8 cellular contexts compared by ENCODE assay signal in the genomic region with DNA sequence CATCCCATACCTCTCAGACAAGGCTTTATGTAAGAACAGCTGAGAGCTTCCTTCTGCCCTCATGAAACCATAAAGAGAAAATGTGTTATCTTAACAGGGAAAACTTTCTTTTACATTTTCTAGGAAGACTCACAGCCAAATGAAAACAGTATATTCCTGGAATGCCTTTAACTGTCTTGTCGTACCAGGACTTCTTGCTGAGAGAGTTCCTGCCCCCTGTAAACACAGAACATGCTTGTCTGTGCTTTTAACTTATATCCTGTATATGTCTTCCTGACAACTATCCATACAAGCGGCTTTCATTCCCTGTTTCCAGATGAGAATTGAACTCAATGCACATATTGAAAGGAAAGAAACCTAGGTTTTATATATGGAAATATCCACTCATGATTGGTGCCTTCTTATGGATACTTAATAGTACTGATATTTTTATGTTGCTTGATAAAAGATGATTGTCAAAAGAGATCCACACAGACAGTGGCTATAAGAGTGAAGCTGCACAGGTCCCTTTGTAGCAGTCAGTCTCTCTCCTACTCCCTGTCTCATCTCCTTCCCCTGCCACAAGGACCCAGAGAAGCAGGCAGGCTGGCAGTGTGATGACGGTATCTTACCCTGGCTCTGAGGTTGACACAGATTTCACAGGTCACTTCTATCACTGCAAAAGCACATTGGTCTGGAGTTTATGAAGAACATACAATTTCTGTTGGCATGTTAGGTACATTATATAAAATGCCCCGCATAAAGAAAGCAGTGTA.
DNase-seq lines count a peak whose midpoint lies in the region; ATAC-seq and TF ChIP-seq lines count a peak whose summit lies in the region.

No MANE protein-coding gene starts in this region.

- intact Hi-C loops in left colon (cut with DNase I, micrococcal nuclease) (no loop called here), psoas muscle (cut with DNase I) (no loop called here)

- H3K36me3 ChIP-seq in MM.1S (replicated peaks; ENCODE audit: insufficient read depth, low read length), result no peaks in the 10 kb centered on the region
- no peaks in the 10 kb centered on the region for H3K36me3 ChIP-seq in psoas muscle (ENCODE audit: insufficient read depth in 1 of 2, low read depth in 1 of 2)

- peak overlapping the region; percentile 31; the same call in 1 of the 2 replicates for H3K9ac ChIP-seq in MM.1S (ENCODE audit: low read length)

- 77 to 85% (median 79%) methylated on average over 4 of the region's 4 CpGs for WGBS in psoas muscle, 3 donors

- TF ChIP-seq CTCF in MM.1S (IDR thresholded peaks at IDR 0.05; ENCODE audit: low read length) (no peak), psoas muscle (IDR thresholded peaks at IDR 0.05) (no peak)

- no peaks in the 10 kb centered on the region for H3K79me2 ChIP-seq in MM.1S (ENCODE audit: low read length)

- ATAC-seq in GM21786 (IDR thresholded peaks at IDR 0.05; ENCODE audit: unreplicated experiment), result peak; percentile 35
- ATAC-seq in stimulated activated naive CD8-positive, alpha-beta T cell treated with anti-CD3 and anti-CD28 coated beads, Interleukin-15, amount 100 ng/mL, for 72 hours, result peak; percentile 83
- no peak for ATAC-seq in left colon
- ATAC-seq in psoas muscle, result no peak

- DNase-seq in Daoy (ENCODE audit: low read depth), result peak; percentile 70
- no peak for DNase-seq in MM.1S
- DNase-seq in activated T-cell treated with anti-CD3 and anti-CD28 coated beads for 4 hours, result peak; percentile 17
- DNase-seq in inferior parietal cortex (ENCODE audit: extremely low spot score), result peak; percentile 22
- peak; percentile 49 to 66 for DNase-seq in stimulated activated naive CD8-positive, alpha-beta T cell treated with anti-CD3 and anti-CD28 coated beads, Interleukin-15, amount 100 ng/mL, for 72 hours
- DNase-seq in left colon, result no peak
- no peak for DNase-seq in psoas muscle

- H3K27me3 Mint-ChIP-seq in stimulated activated naive CD8-positive, alpha-beta T cell treated with anti-CD3 and anti-CD28 coated beads, Interleukin-15, amount 100 ng/mL, for 72 hours, result no peaks in the 10 kb centered on the region

- peak overlapping the region; percentile 81 to 86 for H3K4me3 Mint-ChIP-seq in stimulated activated naive CD8-positive, alpha-beta T cell treated with anti-CD3 and anti-CD28 coated beads, Interleukin-15, amount 100 ng/mL, for 72 hours

- H3K4me2 ChIP-seq in MM.1S (ENCODE audit: low read depth, low read length), result peak overlapping the region; percentile 57

- no peaks in the 10 kb centered on the region for H3K27me3 ChIP-seq in MM.1S (replicated peaks; ENCODE audit: insufficient read depth, low read length)
- no peaks in the 10 kb centered on the region for H3K27me3 ChIP-seq in psoas muscle (ENCODE audit: insufficient read depth in 3 of 3, low read length in 2 of 3)

- peaks cover 63% of the 10 kb centered on the region for H3K4me1 Mint-ChIP-seq in stimulated activated naive CD8-positive, alpha-beta T cell treated with anti-CD3 and anti-CD28 coated beads, Interleukin-15, amount 100 ng/mL, for 72 hours

- peak overlapping the region; percentile 99 to 100 for H3K27ac Mint-ChIP-seq in stimulated activated naive CD8-positive, alpha-beta T cell treated with anti-CD3 and anti-CD28 coated beads, Interleukin-15, amount 100 ng/mL, for 72 hours

- no peaks in the 10 kb centered on the region for H3K9me2 ChIP-seq in MM.1S (replicated peaks; ENCODE audit: insufficient read depth, low read length)

- peaks cover 15 to 25% of the 10 kb centered on the region in 2 donors for H3K9me3 Mint-ChIP-seq in stimulated activated naive CD8-positive, alpha-beta T cell treated with anti-CD3 and anti-CD28 coated beads, Interleukin-15, amount 100 ng/mL, for 72 hours

- H3K4me1 ChIP-seq in MM.1S (ENCODE audit: low read length) (peaks cover 16% of the 10 kb centered on the region; the same call in 1 of the 2 replicates), psoas muscle (no peaks in the 10 kb centered on the region)

- no peaks in the 10 kb centered on the region for H4K20me1 ChIP-seq in MM.1S (ENCODE audit: insufficient read depth, low read length)

- H3K4me3 ChIP-seq in MM.1S (ENCODE audit: low read length) (0 out of 2 replicates have a peak overlapping the region, but pooled peaks have one; percentile 13), psoas muscle (no peak overlapping the region)

- peaks cover 3% of the 10 kb centered on the region; the same call in 1 of the 2 replicates for H3F3A ChIP-seq in MM.1S (ENCODE audit: insufficient read depth, low read length)

- H3K27ac ChIP-seq in MM.1S (ENCODE audit: low read length) (peak overlapping the region; percentile 64; the same call in 1 of the 2 replicates), psoas muscle (no peak overlapping the region)

- peak overlapping the region; percentile 64 for H2AFZ ChIP-seq in MM.1S (ENCODE audit: low read length)

- no peaks in the 10 kb centered on the region for H3K9me3 ChIP-seq in MM.1S (replicated peaks; ENCODE audit: insufficient read depth, low read length)
- no peaks in the 10 kb centered on the region for H3K9me3 ChIP-seq in psoas muscle

Comparison
In these comparisons a context has a peak if more than half of its experiments do, and no peak if none do; other contexts are left out.
1. DNase-seq: peak in Daoy (single experiment), activated T-cell treated with anti-CD3 and anti-CD28 coated beads for 4 hours (single experiment), inferior parietal cortex (single experiment) and stimulated activated naive CD8-positive, alpha-beta T cell treated with anti-CD3 and anti-CD28 coated beads, Interleukin-15, amount 100 ng/mL, for 72 hours (2 of 2); none in MM.1S (single experiment), left colon (0 of 2) and psoas muscle (0 of 2).
2. ATAC-seq: peak in GM21786 (single experiment) and stimulated activated naive CD8-positive, alpha-beta T cell treated with anti-CD3 and anti-CD28 coated beads, Interleukin-15, amount 100 ng/mL, for 72 hours (single experiment); none in left colon (single experiment) and psoas muscle (0 of 4).